Comparison of ENCODE assay signal across 18 cellular contexts in genomic region chr7:150388306-150388705, GRCh38. TPM values are rescaled to one million over a fixed set of nuclear protein-coding genes. Genes with fewer than 3 reads are reported as not detected.
DNase-seq lines count a peak whose midpoint lies in the region; ATAC-seq, FAIRE-seq and TF ChIP-seq lines count a peak whose summit lies in the region.
"Had no signal": no experiment of that assay in that cellular context is flagged by ENCODE, and none has a peak within 500 bp of the region (broad histone marks: within the 10 kb centered on the region; RNA-seq: fewer than 3 reads in every experiment).

No MANE protein-coding gene starts in this region.

- whole genome bisulfite sequencing in pancreas, 2 donors: 62 to 63% methylated on average over 7 of the region's 7 CpGs

- H3K27ac ChIP-seq in left ventricle myocardium inferior (replicated peaks) (peak overlapping the region; percentile 73), pancreas (peak overlapping the region in 3 of 4 donors; percentile 35 to 71 (median 50)), A673 (ENCODE audit: low read depth, low read length, poor library complexity, severe bottlenecking) (no peak overlapping the region)
- H3K27ac ChIP-seq: parathyroid adenoma had no signal

- no TSS peak for BruUV-seq in A673 (replicated peaks; lab: Mats Ljungman, UMichigan)

- DNase-seq in left ventricle myocardium inferior (no peak), cardiac septum (ENCODE audit: low spot score) (no peak), globus pallidus (ENCODE audit: low spot score) (peak; percentile 40), pancreas (peak in 3 of 6 donors; percentile 26 to 52 (median 39)), A673 (ENCODE audit: low spot score) (no peak), HuH-7.5 (ENCODE audit: low spot score) (no peak)
- DNase-seq: ACHN; activated B cell treated with CpG ODN at 0.5 μM for 24 hours; NCI-H146; stimulated activated CD4-positive, alpha-beta T cell treated with anti-CD3 and anti-CD28 coated beads, Interleukin-12 subunit alpha, Interleukin-12 subunit beta, amount 100 ng/mL, for 4 hours had no signal

- intact Hi-C loops in left ventricle myocardium inferior (cut with micrococcal nuclease) (no loop called here), cardiac septum (cut with DNase I) (loop anchor here (5.0 kb wide), 1 partner anchor 46 kb away; the partner anchor contains the start of gene RARRES2), pancreas (cut with DNase I) (no loop called here), A673 (cut with micrococcal nuclease; ENCODE audit: unreplicated experiment) (no loop called here)

- H3K4me1 ChIP-seq in left ventricle myocardium inferior: peaks cover 21% of the 10 kb centered on the region
- H3K4me1 ChIP-seq in pancreas: peaks cover 0 to 8% (median 0%) of the 10 kb centered on the region in 3 donors
- peaks cover 8% of the 10 kb centered on the region for H3K4me1 ChIP-seq in A673 (ENCODE audit: insufficient read depth, low read length, poor library complexity, severe bottlenecking)
- H3K4me1 ChIP-seq: parathyroid adenoma had no signal

- TF ChIP-seq CTCF in left ventricle myocardium inferior (IDR thresholded peaks at IDR 0.05; ENCODE audit: borderline replicate concordance): no peak
- no peak for TF ChIP-seq CTCF in pancreas (IDR thresholded peaks at IDR 0.05)
- TF ChIP-seq CTCF in A673 (conservative IDR thresholded peaks at IDR 0.05; ENCODE audit: low read depth, low read length): no peak

- ATAC-seq in pancreas (peak in 1 of 4 donors; percentile 1), HG03457 (IDR thresholded peaks at IDR 0.05; ENCODE audit: unreplicated experiment) (no peak), HG02623 (IDR thresholded peaks at IDR 0.05; ENCODE audit: unreplicated experiment) (no peak)

- no peak overlapping the region for H3K4me3 ChIP-seq in left ventricle myocardium inferior
- H3K4me3 ChIP-seq in pancreas: no peak overlapping the region
- no peak overlapping the region for H3K4me3 ChIP-seq in A673 (ENCODE audit: low read depth, low read length, poor library complexity, severe bottlenecking)
- H3K4me3 ChIP-seq: cardiac muscle cell had no signal

- H3K9me3 ChIP-seq in left ventricle myocardium inferior (replicated peaks): no peaks in the 10 kb centered on the region
- H3K9me3 ChIP-seq in pancreas: no peaks in the 10 kb centered on the region
- no peaks in the 10 kb centered on the region for H3K9me3 ChIP-seq in A673 (ENCODE audit: low read depth, low read length, poor library complexity, severe bottlenecking)

- H3K36me3 ChIP-seq in left ventricle myocardium inferior (peaks cover 3% of the 10 kb centered on the region), pancreas (no peaks in the 10 kb centered on the region), A673 (ENCODE audit: insufficient read depth, low read length, poor library complexity, severe bottlenecking) (peaks cover 7% of the 10 kb centered on the region)

- POLR2A ChIA-PET in A673 (lab: Charles Lee; ENCODE audit: low non-redundant PET): no interaction called here

- CTCF ChIA-PET in A673 (lab: Charles Lee): no interaction called here

- FAIRE-seq in pancreas (lab: Jason Lieb, UNC): no peak
- FAIRE-seq: GM18507 had no signal

- H3K27me3 ChIP-seq in left ventricle myocardium inferior (ENCODE audit: low read depth): no peaks in the 10 kb centered on the region
- no peaks in the 10 kb centered on the region for H3K27me3 ChIP-seq in pancreas
- H3K27me3 ChIP-seq in A673 (replicated peaks; ENCODE audit: insufficient read depth, low read depth, low read length, poor library complexity): no peaks in the 10 kb centered on the region
- H3K27me3 ChIP-seq: cardiac muscle cell had no signal

RNA-seq across cellular contexts. Expression of gene ZNF775, which starts 9.2 kb away (rescaled TPM):
- total RNA-seq in left ventricle myocardium inferior (3.1 TPM), cardiac septum (3.4 TPM), pancreas (1 to 10 TPM; 2.0 to 3.9 (median 2.8) TPM), A673 (2021) (12.1 and 14.3 TPM in 2 replicates)
- polyA plus RNA-seq in pancreas: 1 to 10 TPM; 3.2 to 7.4 TPM

RNA-seq across cellular contexts. Expression of gene REPIN1, which starts 19.7 kb away (rescaled TPM):
- 110 TPM for total RNA-seq in left ventricle myocardium inferior
- total RNA-seq in cardiac septum: 85.5 TPM
- 10 to 100 TPM; 48.1 to 76.3 (median 63.2) TPM for total RNA-seq in pancreas
- 10 to 100 TPM; 57.5 to 78.8 TPM for polyA plus RNA-seq in pancreas
- total RNA-seq in A673 (2021): 113 and 114 TPM in 2 replicates

RNA-seq across cellular contexts. Expression of gene RARRES2, which starts 46.9 kb away (rescaled TPM):
- 17.6 TPM for total RNA-seq in left ventricle myocardium inferior
- total RNA-seq in cardiac septum: 10.6 TPM
- total RNA-seq in pancreas: 100 to 1,000 TPM; 125 to 408 (median 236) TPM
- 100 to 1,000 TPM; 184 to 246 TPM for polyA plus RNA-seq in pancreas
- total RNA-seq in A673 (2021): not detected in 2 replicates
- total RNA-seq: activated B cell treated with CpG ODN at 0.5 μM for 24 hours; HT1080; NCI-H460; T-helper 1 cell treated with Interleukin-12 subunit alpha and Interleukin-12 subunit beta and Interleukin-4 antibody, amounts not matched to agents 30 ng/mL and 1 ng/mL, for 36 hours had no signal
